8 cellular contexts compared by ENCODE assay signal in the genomic region with DNA sequence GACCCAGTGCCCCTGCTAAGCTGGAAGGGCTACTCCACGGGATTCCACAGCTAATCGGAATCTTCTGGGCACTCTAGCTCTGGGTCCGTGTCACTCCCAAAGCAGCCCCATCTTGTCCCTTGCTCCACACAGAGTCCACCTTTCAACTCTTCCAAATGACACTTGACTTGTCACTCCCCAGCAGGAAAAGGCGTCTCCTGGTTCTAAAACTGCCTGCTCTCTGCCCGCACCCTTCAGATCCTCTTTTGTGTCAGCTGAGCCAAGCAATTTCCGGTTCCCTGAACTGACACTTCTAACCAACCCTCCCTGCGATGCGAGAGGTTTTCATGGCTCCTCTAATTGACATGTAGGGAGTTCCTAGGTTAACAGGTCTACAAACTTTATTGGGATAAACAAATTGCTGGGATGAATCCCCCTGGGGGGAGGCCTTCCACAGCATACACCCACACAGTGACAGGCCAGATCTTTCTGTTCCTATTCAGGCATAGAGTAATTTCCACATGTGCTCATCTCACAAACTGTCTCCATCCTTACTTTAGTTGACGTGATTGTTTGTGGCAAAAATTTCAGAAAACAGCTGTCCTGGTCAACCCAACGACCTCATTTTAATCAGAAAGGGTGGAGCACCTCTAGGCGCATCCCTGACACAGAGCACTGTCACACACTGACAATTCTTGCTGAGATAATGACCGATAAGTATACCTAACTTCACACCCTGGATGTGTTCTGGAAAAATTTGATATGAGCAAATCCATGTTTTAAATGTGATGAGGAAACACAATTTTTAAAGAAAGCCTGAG.
A peak's percentile ranks its signal among the peaks of the same experiment; 100 is the strongest.
DNase-seq lines count a peak whose midpoint lies in the region; ATAC-seq and TF ChIP-seq lines count a peak whose summit lies in the region.

No MANE protein-coding gene starts in this region.

- TF ChIP-seq CTCF in endothelial cell (IDR thresholded peaks at IDR 0.05; ENCODE audit: unreplicated experiment) (no peak), ovary (IDR thresholded peaks at IDR 0.05) (no peak), type B pancreatic cell (conservative IDR thresholded peaks at IDR 0.05) (no peak)

- DNase-seq in T-helper 1 cell (peak in 3 of 5 donors; percentile 14 to 71 (median 17)), endothelial cell (ENCODE audit: low spot score) (no peak), ovary (no peak), AG20443 (ENCODE audit: low spot score) (no peak), COR-L47 (lab: John Stamatoyannopoulos, UW) (no peak), type B pancreatic cell (ENCODE audit: extremely low spot score, unreplicated experiment) (no peak), cerebellum (ENCODE audit: low spot score) (no peak)

- no peaks in the 10 kb centered on the region for H3K27me3 ChIP-seq in ovary

- peaks cover 3% of the 10 kb centered on the region for H3K27me3 Mint-ChIP-seq in endothelial cell (ENCODE audit: unreplicated experiment)
- H3K27me3 Mint-ChIP-seq in type B pancreatic cell, result no peaks in the 10 kb centered on the region

- peak overlapping the region; percentile 55 for H3K27ac Mint-ChIP-seq in endothelial cell (ENCODE audit: unreplicated experiment)
- no peak overlapping the region for H3K27ac Mint-ChIP-seq in type B pancreatic cell

- ATAC-seq in HG02623 (IDR thresholded peaks at IDR 0.05; ENCODE audit: unreplicated experiment), result peak; percentile 47

- H3K9me3 Mint-ChIP-seq in endothelial cell (ENCODE audit: unreplicated experiment), result no peaks in the 10 kb centered on the region
- H3K9me3 Mint-ChIP-seq in type B pancreatic cell, result peaks cover 7% of the 10 kb centered on the region

- 65 to 76% (median 69%) methylated on average over 12 of the region's 12 CpGs for WGBS in ovary, 3 donors

- no peaks in the 10 kb centered on the region for H3K9me3 ChIP-seq in ovary

- H3K4me1 ChIP-seq in ovary (ENCODE audit: insufficient read depth), result peaks cover 25% of the 10 kb centered on the region

- intact Hi-C loops in ovary (cut with DNase I), result loop anchor here in 1 of 4 donors (2.0 kb wide), 1 partner anchor 18 kb away; no protein-coding TSS in a partner anchor

- H3K4me1 Mint-ChIP-seq in endothelial cell (ENCODE audit: unreplicated experiment) (peaks cover 63% of the 10 kb centered on the region), type B pancreatic cell (ENCODE audit: unreplicated experiment) (peaks cover 45% of the 10 kb centered on the region)

- peaks cover under 1% of the 10 kb centered on the region for H3K36me3 Mint-ChIP-seq in endothelial cell (ENCODE audit: low read depth, unreplicated experiment)
- peaks cover 6% of the 10 kb centered on the region for H3K36me3 Mint-ChIP-seq in type B pancreatic cell

- H3K4me3 Mint-ChIP-seq in endothelial cell (ENCODE audit: unreplicated experiment) (peak overlapping the region; percentile 22), type B pancreatic cell (no peak overlapping the region)

- TF ChIP-seq EP300 in ovary (IDR thresholded peaks at IDR 0.05), result no peak

- H3K36me3 ChIP-seq in ovary, result no peaks in the 10 kb centered on the region

- TF ChIP-seq POLR2A in ovary (IDR thresholded peaks at IDR 0.05), result no peak

- no peak overlapping the region for H3K4me3 ChIP-seq in ovary

- H3K27ac ChIP-seq in ovary, result peak overlapping the region; percentile 36 to 68

Comparison
In these comparisons a context has a peak if more than half of its experiments do, and no peak if none do; other contexts are left out.
1. DNase-seq: peak in T-helper 1 cell (3 of 5); none in endothelial cell (single experiment), ovary (0 of 5), AG20443 (single experiment), COR-L47 (single experiment), type B pancreatic cell (single experiment) and cerebellum (single experiment).